8 cellular contexts compared by ENCODE assay signal in the genomic region with DNA sequence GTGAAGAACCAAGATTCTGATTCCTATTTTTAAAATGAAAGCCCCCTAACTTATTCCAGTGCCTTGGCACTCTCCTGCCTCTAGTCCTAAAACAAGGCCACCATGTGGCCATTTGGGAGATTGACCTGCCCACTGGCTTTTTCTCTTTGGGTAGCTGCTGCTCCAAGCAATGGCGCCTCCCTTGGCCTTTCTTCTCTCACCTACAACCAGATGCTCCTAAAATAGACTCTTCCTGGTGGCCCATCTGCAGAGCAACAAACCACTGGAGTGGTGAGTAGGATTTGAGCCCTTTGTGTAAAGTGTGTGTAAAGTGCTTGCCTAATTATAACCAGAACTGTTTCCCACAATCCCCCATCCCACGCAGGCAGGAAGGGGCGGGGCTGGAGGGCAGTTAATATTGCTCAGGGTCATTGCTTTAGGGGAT.
A peak's percentile ranks its signal among the peaks of the same experiment; 100 is the strongest.
DNase-seq lines count a peak whose midpoint lies in the region; ATAC-seq and TF ChIP-seq lines count a peak whose summit lies in the region.

No MANE protein-coding gene starts in this region.

- TF ChIP-seq EP300 in suprapubic skin (IDR thresholded peaks at IDR 0.05), result no peak

- ATAC-seq in PC-3, result peak; percentile 37; the same call in 1 of the 2 replicates
- peak; percentile 69 for ATAC-seq in foreskin keratinocyte
- no peak for ATAC-seq in GM19035 (IDR thresholded peaks at IDR 0.05; ENCODE audit: unreplicated experiment)

- WGBS in suprapubic skin, result 64% methylated on average over 3 of the region's 3 CpGs

- no peak overlapping the region for H3K4me2 ChIP-seq in PC-3 (ENCODE audit: low read length)

- no peaks in the 10 kb centered on the region for H3K9me3 ChIP-seq in PC-3 (ENCODE audit: low read length)
- no peaks in the 10 kb centered on the region for H3K9me3 ChIP-seq in suprapubic skin

- no peaks in the 10 kb centered on the region for H3F3A ChIP-seq in PC-3 (ENCODE audit: low read length, unreplicated experiment)

- H3K36me3 ChIP-seq in H7 (replicated peaks; ENCODE audit: control insufficient read depth, insufficient read depth, low read length) (no peaks in the 10 kb centered on the region), PC-3 (ENCODE audit: low read depth, low read length) (no peaks in the 10 kb centered on the region), suprapubic skin (no peaks in the 10 kb centered on the region)

- CTCF ChIA-PET in PC-3 (lab: Charles Lee), result no interaction called here

- no peak for TF ChIP-seq POLR2A in suprapubic skin (IDR thresholded peaks at IDR 0.05)

- H3K9ac ChIP-seq in PC-3 (ENCODE audit: low read length), result no peak overlapping the region

- no peaks in the 10 kb centered on the region for H4K20me1 ChIP-seq in PC-3 (ENCODE audit: low read length)

- H3K27me3 ChIP-seq in H7 (ENCODE audit: control insufficient read depth, insufficient read depth, low read length) (no peaks in the 10 kb centered on the region), PC-3 (ENCODE audit: low read length) (no peaks in the 10 kb centered on the region), foreskin keratinocyte (no peaks in the 10 kb centered on the region), suprapubic skin (no peaks in the 10 kb centered on the region)

- TF ChIP-seq CTCF in AG10803 (conservative IDR thresholded peaks at IDR 0.05; ENCODE audit: low read length) (peak; percentile 47), PC-3 (conservative IDR thresholded peaks at IDR 0.05; ENCODE audit: low read depth, low read length) (peak; percentile 60), foreskin keratinocyte (conservative IDR thresholded peaks at IDR 0.05) (peak; percentile 61), suprapubic skin (IDR thresholded peaks at IDR 0.05) (no peak)

- BruUV-seq in PC-3 (replicated peaks; lab: Mats Ljungman, UMichigan), result no TSS peak

- no peak overlapping the region for H2AFZ ChIP-seq in PC-3 (ENCODE audit: low read length)

- intact Hi-C loops in PC-3 (cut with micrococcal nuclease), result loop anchor here (1.0 to 10.0 kb wide), 3 partner anchors 115 to 317 kb away; no protein-coding TSS in a partner anchor

- H3K4me1 ChIP-seq in PC-3 (ENCODE audit: insufficient read depth, low read length) (no peaks in the 10 kb centered on the region), foreskin keratinocyte (peaks cover 6% of the 10 kb centered on the region), suprapubic skin (no peaks in the 10 kb centered on the region)

- H3K9me2 ChIP-seq in PC-3 (replicated peaks; ENCODE audit: low read length), result no peaks in the 10 kb centered on the region

- DNase-seq in AG10803 (ENCODE audit: low read depth) (no peak), H7 (peak; percentile 62), PC-3 (peak; percentile 44), foreskin keratinocyte (peak in 1 of 2 donors; percentile 38), suprapubic skin (ENCODE audit: low spot score in 2 of 2) (no peak)
- DNase-seq in stimulated activated CD4-positive, alpha-beta T cell treated with anti-CD3 and anti-CD28 coated beads, Interleukin-2, amount 100 ng/mL, for 48 hours, result no peak
- DNase-seq in stimulated activated CD4-positive, alpha-beta T cell treated with anti-CD3 and anti-CD28 coated beads, Interleukin-4, amount 100 ng/mL, for 1 hour, result no peak

- H3K4me3 ChIP-seq in AG10803 (ENCODE audit: low read length) (no peak overlapping the region), H7 (ENCODE audit: insufficient read depth, low read depth, low read length) (no peak overlapping the region), PC-3 (ENCODE audit: low read length) (no peak overlapping the region), suprapubic skin (no peak overlapping the region)

- no peak overlapping the region for H3K27ac ChIP-seq in PC-3 (ENCODE audit: low read length)
- no peak overlapping the region for H3K27ac ChIP-seq in foreskin keratinocyte
- H3K27ac ChIP-seq in suprapubic skin, result no peak overlapping the region

- H3K79me2 ChIP-seq in PC-3 (ENCODE audit: low read length), result no peaks in the 10 kb centered on the region

- POLR2A ChIA-PET in PC-3 (lab: Charles Lee; ENCODE audit: unreplicated experiment), result no interaction called here

Comparison
In these comparisons a context has a peak if more than half of its experiments do, and no peak if none do; other contexts are left out.
1. DNase-seq: peak in H7 (single experiment) and PC-3 (single experiment); none in AG10803 (single experiment), suprapubic skin (0 of 2), stimulated activated CD4-positive, alpha-beta T cell treated with anti-CD3 and anti-CD28 coated beads, Interleukin-2, amount 100 ng/mL, for 48 hours (0 of 2) and stimulated activated CD4-positive, alpha-beta T cell treated with anti-CD3 and anti-CD28 coated beads, Interleukin-4, amount 100 ng/mL, for 1 hour (single experiment).
2. CTCF ChIP-seq: peak in AG10803 (single experiment), PC-3 (single experiment) and foreskin keratinocyte (single experiment); none in suprapubic skin (0 of 2).